Comparison of ENCODE assay signal across 14 cellular contexts in the genomic region with DNA sequence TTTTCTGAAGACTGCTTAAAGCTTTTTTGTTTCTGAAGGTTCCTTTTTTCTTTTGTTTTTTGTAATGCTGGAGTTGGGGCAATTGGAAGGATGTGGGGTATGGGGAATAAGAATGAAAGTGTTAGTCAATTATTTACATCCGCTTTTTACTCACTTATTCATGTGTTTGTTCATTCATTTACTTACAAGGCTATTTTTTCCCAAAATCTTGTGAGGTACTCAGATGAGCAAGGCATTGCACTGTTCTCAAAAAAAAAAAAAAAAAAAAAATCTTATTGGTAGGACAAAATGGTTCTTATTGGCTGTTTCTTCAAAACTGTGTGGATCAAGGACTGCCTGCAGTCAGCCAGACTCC. TPM values are rescaled to one million over a fixed set of nuclear protein-coding genes. Genes with fewer than 3 reads are reported as not detected.
DNase-seq lines count a peak whose midpoint lies in the region; ATAC-seq and TF ChIP-seq lines count a peak whose summit lies in the region.
"Had no signal": no experiment of that assay in that cellular context is flagged by ENCODE, and none has a peak within 500 bp of the region (broad histone marks: within the 10 kb centered on the region; RNA-seq: fewer than 3 reads in every experiment).

No MANE protein-coding gene starts in this region.

- DNase-seq in MCF 10A (ENCODE audit: unreplicated experiment) (no peak), breast epithelium (ENCODE audit: low spot score in 2 of 2) (no peak), RWPE1 (ENCODE audit: low spot score) (no peak), transverse colon (no peak), DMS153 (lab: John Stamatoyannopoulos, UW) (no peak), NCI-H1417 (lab: John Stamatoyannopoulos, UW) (no peak), uterus (no peak)
- DNase-seq: activated B cell treated with CpG ODN at 0.5 μM for 24 hours; activated effector memory CD4-positive, alpha-beta T cell treated with anti-CD3 and anti-CD28 coated beads, Interleukin-2, amount 50 U/mL, for 16 hours; AML-193; NCI-H748 treated with DMSO at 0.1 percent for 48 hours; ovary had no signal

- no peak overlapping the region for H3K4me3 Mint-ChIP-seq in MCF 10A (ENCODE audit: unreplicated experiment)
- H3K4me3 Mint-ChIP-seq: activated B cell treated with CpG ODN at 0.5 μM for 24 hours had no signal

- in situ Hi-C loops in transverse colon (cut with MboI; ENCODE audit: low pct_ligation_motif_present in 1 of 4, low pct_unique_long_range_greater_than_20kb in 1 of 4, low sequenced_read_pairs in 3 of 4), result no loop called here

- no TSS peak for BruUV-seq in MCF 10A (replicated peaks; lab: Mats Ljungman, UMichigan)

- H3K4me3 ChIP-seq in breast epithelium, result no peak overlapping the region
- H3K4me3 ChIP-seq in gastroesophageal sphincter, result no peak overlapping the region
- no peak overlapping the region for H3K4me3 ChIP-seq in transverse colon
- no peak overlapping the region for H3K4me3 ChIP-seq in uterus
- H3K4me3 ChIP-seq: hepatocyte, ovary had no signal

- ATAC-seq in gastroesophageal sphincter, result no peak

- no peaks in the 10 kb centered on the region for H3K27me3 Mint-ChIP-seq in MCF 10A (ENCODE audit: insufficient read depth, unreplicated experiment)
- H3K27me3 Mint-ChIP-seq: activated B cell treated with CpG ODN at 0.5 μM for 24 hours had no signal

- peaks cover 33% of the 10 kb centered on the region for H3K4me1 Mint-ChIP-seq in MCF 10A (ENCODE audit: insufficient read depth, unreplicated experiment)

- TF ChIP-seq EP300 in gastroesophageal sphincter (IDR thresholded peaks at IDR 0.05) (no peak), transverse colon (IDR thresholded peaks at IDR 0.05; ENCODE audit: low read depth) (no peak)

- POLR2A ChIA-PET in MCF 10A (lab: Yijun Ruan, JAX), result no interaction called here
- POLR2A ChIA-PET in RWPE1 (lab: Yijun Ruan, JAX; ENCODE audit: low non-redundant PET), result no interaction called here

- no peaks in the 10 kb centered on the region for H3K9me3 ChIP-seq in breast epithelium
- no peaks in the 10 kb centered on the region for H3K9me3 ChIP-seq in gastroesophageal sphincter
- H3K9me3 ChIP-seq in transverse colon, result no peaks in the 10 kb centered on the region
- H3K9me3 ChIP-seq in uterus, result no peaks in the 10 kb centered on the region
- H3K9me3 ChIP-seq: ovary had no signal

- TF ChIP-seq POLR2A in breast epithelium (IDR thresholded peaks at IDR 0.05), result no peak
- TF ChIP-seq POLR2A in gastroesophageal sphincter (IDR thresholded peaks at IDR 0.05), result no peak
- TF ChIP-seq POLR2A in transverse colon (IDR thresholded peaks at IDR 0.05), result no peak
- TF ChIP-seq POLR2A in uterus (IDR thresholded peaks at IDR 0.05), result no peak

- CTCF ChIA-PET in MCF 10A (lab: Yijun Ruan, JAX) (interaction anchor here (0.6 kb wide), 1 partner anchor 1064 kb away, joined by 3 read pairs; no protein-coding TSS in a partner anchor), RWPE1 (lab: Yijun Ruan, JAX) (no interaction called here)

- intact Hi-C loops in MCF 10A (cut with micrococcal nuclease) (loop anchor here (5.0 to 10.0 kb wide), 2 partner anchors 108 to 146 kb away; a partner anchor contains a TSS), breast epithelium (cut with DNase I; ENCODE audit: low total_unique reads) (loop anchor here (5.0 kb wide), 1 partner anchor 57 kb away; a partner anchor contains a TSS), transverse colon (cut with DNase I; ENCODE audit: low total_unique reads) (no loop called here), uterus (cut with DNase I; ENCODE audit: low total_unique reads) (no loop called here)

- no peak for TF ChIP-seq CTCF in MCF 10A (IDR thresholded peaks at IDR 0.05; ENCODE audit: unreplicated experiment)
- TF ChIP-seq CTCF in breast epithelium (IDR thresholded peaks at IDR 0.05), result no peak
- TF ChIP-seq CTCF in RWPE1 (conservative IDR thresholded peaks at IDR 0.05; ENCODE audit: low read depth), result no peak
- TF ChIP-seq CTCF in gastroesophageal sphincter (IDR thresholded peaks at IDR 0.05), result no peak
- TF ChIP-seq CTCF in transverse colon (IDR thresholded peaks at IDR 0.05), result no peak
- TF ChIP-seq CTCF in uterus (IDR thresholded peaks at IDR 0.05), result no peak

- no peak overlapping the region for H3K27ac ChIP-seq in breast epithelium
- peak overlapping the region; percentile 92 for H3K27ac ChIP-seq in RWPE1
- peak overlapping the region in 3 of 4 donors; percentile 11 to 81 (median 75) for H3K27ac ChIP-seq in gastroesophageal sphincter
- H3K27ac ChIP-seq in transverse colon, result peak overlapping the region in 3 of 4 donors; percentile 6 to 66 (median 62)
- no peak overlapping the region for H3K27ac ChIP-seq in uterus
- H3K27ac ChIP-seq: hepatocyte, ovary had no signal

- H3K4me1 ChIP-seq in breast epithelium, result no peaks in the 10 kb centered on the region
- peaks cover 3 to 31% (median 19%) of the 10 kb centered on the region in 3 donors for H3K4me1 ChIP-seq in gastroesophageal sphincter
- peaks cover 5 to 16% (median 12%) of the 10 kb centered on the region in 4 donors for H3K4me1 ChIP-seq in transverse colon
- H3K4me1 ChIP-seq in uterus, result no peaks in the 10 kb centered on the region

- peak overlapping the region; percentile 75 for H3K27ac Mint-ChIP-seq in MCF 10A (ENCODE audit: low read depth, unreplicated experiment)
- H3K27ac Mint-ChIP-seq: activated B cell treated with CpG ODN at 0.5 μM for 24 hours had no signal

- no peaks in the 10 kb centered on the region for H3K27me3 ChIP-seq in breast epithelium
- H3K27me3 ChIP-seq in gastroesophageal sphincter, result no peaks in the 10 kb centered on the region
- H3K27me3 ChIP-seq in transverse colon, result no peaks in the 10 kb centered on the region
- H3K27me3 ChIP-seq in uterus, result no peaks in the 10 kb centered on the region
- H3K27me3 ChIP-seq: hepatocyte, ovary had no signal

- WGBS in gastroesophageal sphincter (ENCODE audit: low coverage in 1 of 2), 2 donors, result 82 to 100% methylated on average over 1 of the region's 1 CpG
- 42 to 68% methylated on average over 1 of the region's 1 CpG for WGBS in transverse colon (ENCODE audit: low coverage in 1 of 2), 2 donors

- H3K36me3 ChIP-seq in breast epithelium, result no peaks in the 10 kb centered on the region
- H3K36me3 ChIP-seq in gastroesophageal sphincter, result peaks cover 0 to 89% of the 10 kb centered on the region in 2 donors
- peaks cover 0 to 34% (median 12%) of the 10 kb centered on the region in 4 donors for H3K36me3 ChIP-seq in transverse colon
- no peaks in the 10 kb centered on the region for H3K36me3 ChIP-seq in uterus
- H3K36me3 ChIP-seq: ovary had no signal

- H3K9me3 Mint-ChIP-seq in MCF 10A (ENCODE audit: unreplicated experiment), result no peaks in the 10 kb centered on the region
- H3K9me3 Mint-ChIP-seq: activated B cell treated with CpG ODN at 0.5 μM for 24 hours had no signal

- peaks cover 64% of the 10 kb centered on the region for H3K36me3 Mint-ChIP-seq in MCF 10A (ENCODE audit: insufficient read depth, unreplicated experiment)

RNA-seq across cellular contexts. Expression of a gene that starts 55.7 kb away (rescaled TPM):
- total RNA-seq in MCF 10A (2022) (5.5 and 9.2 TPM in 2 replicates), breast epithelium (1 to 10 TPM; 2.9 to 4.0 (median 3.8) TPM), gastroesophageal sphincter (10 to 100 TPM in 2 of 4 donors, 1 to 10 TPM in 2; 7.1 to 20.7 (median 9.3) TPM), transverse colon (1 to 10 TPM in 2 of 4 donors, under 1 TPM in 1, not detected in 1; 0.75 to 3.2 (median 1.4) TPM), uterus (1 to 10 TPM in 3 of 4 donors, under 1 TPM in 1; 0.77 to 8.1 (median 5.0) TPM)

Comparison
In these comparisons a context has a peak if more than half of its experiments do, and no peak if none do; other contexts are left out.
1. H3K27ac ChIP-seq: peak in RWPE1 (single experiment), gastroesophageal sphincter (3 of 4) and transverse colon (3 of 4); none in breast epithelium (0 of 2) and uterus (0 of 2).
2. intact Hi-C loops: an anchor here in MCF 10A (5.0 to 10.0 kb wide) and breast epithelium (5.0 kb wide); none called in transverse colon and uterus.